ENCODE assay signal across 14 cellular contexts in genomic region chr4:110704748-110705439, GRCh38.
A peak's percentile ranks its signal among the peaks of the same experiment; 100 is the strongest.
DNase-seq lines count a peak whose midpoint lies in the region; ATAC-seq and TF ChIP-seq lines count a peak whose summit lies in the region.
"Had no signal": no experiment of that assay in that cellular context is flagged by ENCODE, and none has a peak within 500 bp of the region (broad histone marks: within the 10 kb centered on the region; RNA-seq: fewer than 3 reads in every experiment).

No MANE protein-coding gene starts in this region.

- H3K9me3 Mint-ChIP-seq in activated naive CD8-positive, alpha-beta T cell treated with anti-CD3 and anti-CD28 coated beads for 36 hours: peaks cover 3% of the 10 kb centered on the region
- H3K9me3 Mint-ChIP-seq: stimulated activated naive CD8-positive, alpha-beta T cell treated with anti-CD3 and anti-CD28 coated beads, Interleukin-15, Interleukin-2, amounts not matched to agents 100 ng/mL and 50 ng/mL, for 24 hours had no signal

- no peak overlapping the region for H3K27ac ChIP-seq in testis
- H3K27ac ChIP-seq: 22Rv1, RWPE1 had no signal

- H3K9me3 ChIP-seq in testis: no peaks in the 10 kb centered on the region

- 89 to 91% methylated on average over 7 of the region's 7 CpGs for WGBS in testis, 2 donors

- H3K36me3 ChIP-seq in testis (ENCODE audit: low read depth, missing control alignments): no peaks in the 10 kb centered on the region

- H3K27me3 Mint-ChIP-seq in activated naive CD8-positive, alpha-beta T cell treated with anti-CD3 and anti-CD28 coated beads for 36 hours: peaks cover 12% of the 10 kb centered on the region

- no peak for TF ChIP-seq CTCF in testis (IDR thresholded peaks at IDR 0.05)

- no peak for TF ChIP-seq POLR2A in testis (IDR thresholded peaks at IDR 0.05)

- H3K4me3 Mint-ChIP-seq in activated naive CD8-positive, alpha-beta T cell treated with anti-CD3 and anti-CD28 coated beads for 36 hours: no peak overlapping the region
- H3K4me3 Mint-ChIP-seq: stimulated activated naive CD8-positive, alpha-beta T cell treated with anti-CD3 and anti-CD28 coated beads, Interleukin-15, Interleukin-2, amounts not matched to agents 100 ng/mL and 50 ng/mL, for 24 hours had no signal

- peak; percentile 8 for DNase-seq in Ammon's horn (ENCODE audit: low spot score)
- peak; percentile 61 for DNase-seq in NAMALWA (ENCODE audit: low spot score)
- DNase-seq in activated naive CD8-positive, alpha-beta T cell treated with anti-CD3 and anti-CD28 coated beads for 36 hours: no peak
- no peak for DNase-seq in central memory CD4-positive, alpha-beta T cell
- no peak for DNase-seq in testis
- DNase-seq in NCI-H1417 treated with DMSO at 0.1 percent for 48 hours (lab: John Stamatoyannopoulos, UW): no peak
- DNase-seq: activated CD4-positive, CD25-positive, alpha-beta regulatory T cell treated with anti-CD3 and anti-CD28 coated beads, Interleukin-2, amount 50 U/mL, for 72 hours; activated naive CD4-positive, alpha-beta T cell treated with Interleukin-2 at 50 U/mL for 16 hours; NCI-H2107 had no signal

- intact Hi-C loops in testis (cut with DNase I; ENCODE audit: low total_unique reads): no loop called here

- ATAC-seq in GM19324 (IDR thresholded peaks at IDR 0.05; ENCODE audit: low FRiP score, unreplicated experiment) (peak; percentile 54), HG02970 (IDR thresholded peaks at IDR 0.05; ENCODE audit: low FRiP score, unreplicated experiment) (peak; percentile 57)

- H3K36me3 Mint-ChIP-seq in activated naive CD8-positive, alpha-beta T cell treated with anti-CD3 and anti-CD28 coated beads for 36 hours: no peaks in the 10 kb centered on the region

- no peaks in the 10 kb centered on the region for H3K4me1 Mint-ChIP-seq in activated naive CD8-positive, alpha-beta T cell treated with anti-CD3 and anti-CD28 coated beads for 36 hours

- H3K27me3 ChIP-seq in testis: no peaks in the 10 kb centered on the region

- H3K4me1 ChIP-seq in testis: no peaks in the 10 kb centered on the region

- H3K4me3 ChIP-seq in testis: no peak overlapping the region

- no peak overlapping the region for H3K27ac Mint-ChIP-seq in activated naive CD8-positive, alpha-beta T cell treated with anti-CD3 and anti-CD28 coated beads for 36 hours
- H3K27ac Mint-ChIP-seq: stimulated activated naive CD8-positive, alpha-beta T cell treated with anti-CD3 and anti-CD28 coated beads, Interleukin-15, Interleukin-2, amounts not matched to agents 100 ng/mL and 50 ng/mL, for 24 hours had no signal

Comparison
In these comparisons a context has a peak if more than half of its experiments do, and no peak if none do; other contexts are left out.
1. DNase-seq: peak in Ammon's horn (single experiment) and NAMALWA (single experiment); none in activated naive CD8-positive, alpha-beta T cell treated with anti-CD3 and anti-CD28 coated beads for 36 hours (single experiment), central memory CD4-positive, alpha-beta T cell (single experiment), testis (single experiment) and NCI-H1417 treated with DMSO at 0.1 percent for 48 hours (single experiment).